ENCODE assay signal across 1 cellular context in genomic region chr16:22184615-22184968, GRCh38.
A peak's percentile ranks its signal among the peaks of the same experiment; 100 is the strongest.
TF ChIP-seq lines count a peak whose summit lies in the region.

No MANE protein-coding gene starts in this region.

TF ChIP-seq in K562, 482 proteins besides CTCF, POLR2A, EP300 and RAD21:
- TF ChIP-seq ESRRA (IDR thresholded peaks at IDR 0.05; ENCODE audit: borderline replicate concordance, low read depth) = peak; percentile 76
- TF ChIP-seq PURB (CRISPR knock-in tag; IDR thresholded peaks at IDR 0.05; ENCODE audit: low read depth) = no peak
- 0 out of 2 replicates have a peak, but pooled peaks have one; percentile 14 for TF ChIP-seq ETV5 (CRISPR knock-in tag; IDR thresholded peaks at IDR 0.05; ENCODE audit: low read depth)
- no peak for TF ChIP-seq ZNF586 (CRISPR knock-in tag; conservative IDR thresholded peaks at IDR 0.05)
- no peak for TF ChIP-seq ATF2 (CRISPR knock-in tag; IDR thresholded peaks at IDR 0.05)
- no peak for TF ChIP-seq RFX1 (IDR thresholded peaks at IDR 0.05)
- TF ChIP-seq FOXK1 (CRISPR knock-in tag; IDR thresholded peaks at IDR 0.05; ENCODE audit: borderline replicate concordance) = no peak
- no peak for TF ChIP-seq BCLAF1 (IDR thresholded peaks at IDR 0.05; ENCODE audit: borderline replicate concordance in 1 of 2, control insufficient read depth in 1 of 2, low read depth in 2 of 2, low read length in 1 of 2)
- no peak for TF ChIP-seq ZKSCAN3 (CRISPR knock-in tag; IDR thresholded peaks at IDR 0.05)
- no peak for TF ChIP-seq CREB1 (IDR thresholded peaks at IDR 0.05)
- TF ChIP-seq CREB1 (CRISPR knock-in tag; IDR thresholded peaks at IDR 0.05) = no peak
- TF ChIP-seq HES1 (IDR thresholded peaks at IDR 0.05; ENCODE audit: low read depth) = no peak
